11 cellular contexts compared by ENCODE assay signal in genomic region chr2:12881952-12882351, GRCh38.
"Had no signal": no experiment of that assay in that cellular context is flagged by ENCODE, and none has a peak within 500 bp of the region (broad histone marks: within the 10 kb centered on the region; RNA-seq: fewer than 3 reads in every experiment).

No MANE protein-coding gene starts in this region.

- H3K27me3 ChIP-seq: ascending aorta, upper lobe of left lung had no signal

- H3K36me3 ChIP-seq: ascending aorta, upper lobe of left lung had no signal

- H3K27ac ChIP-seq: ascending aorta, upper lobe of left lung had no signal

- DNase-seq: activated CD4-positive, alpha-beta memory T cell treated with anti-CD3 and anti-CD28 coated beads, Interleukin-2, amount 10 ng/mL, durations not matched to agents 7 days and 5 days; activated CD4-positive, alpha-beta T cell treated with anti-CD3 and anti-CD28 coated beads for 36 hours; activated CD8-positive, alpha-beta memory T cell treated with anti-CD3 and anti-CD28 coated beads, Interleukin-2, amount 50 U/mL, for 4 hours; activated naive CD4-positive, alpha-beta T cell; hypothalamus; kidney glomerular epithelial cell; stimulated activated CD4-positive, alpha-beta T cell treated with anti-CD3 and anti-CD28 coated beads, Interleukin-4, amount 100 ng/mL, for 24 hours; upper lobe of left lung had no signal

- FAIRE-seq: endometrium had no signal

- H3K4me3 ChIP-seq: ascending aorta, upper lobe of left lung had no signal

- ATAC-seq: activated CD4-positive, alpha-beta T cell treated with anti-CD3 and anti-CD28 coated beads for 36 hours; esophagus mucosa had no signal

- H3K9me3 ChIP-seq: ascending aorta, upper lobe of left lung had no signal

- H3K4me1 ChIP-seq: ascending aorta had no signal
